ENCODE assay signal across 10 cellular contexts in genomic region chr1:183218039-183218618, GRCh38. TPM values are rescaled to one million over a fixed set of nuclear protein-coding genes. Genes with fewer than 3 reads are reported as not detected.
DNase-seq lines count a peak whose midpoint lies in the region; ATAC-seq and TF ChIP-seq lines count a peak whose summit lies in the region.
"Had no signal": no experiment of that assay in that cellular context is flagged by ENCODE, and none has a peak within 500 bp of the region (broad histone marks: within the 10 kb centered on the region; RNA-seq: fewer than 3 reads in every experiment).

No MANE protein-coding gene starts in this region.

- in situ Hi-C loops in gastrocnemius medialis (cut with MboI; ENCODE audit: low sequenced_read_pairs in 4 of 4): no loop called here

- peaks cover 18 to 24% of the 10 kb centered on the region in 2 donors for H3K4me1 ChIP-seq in gastrocnemius medialis

- intact Hi-C loops in gastrocnemius medialis (cut with DNase I; ENCODE audit: low total_unique reads): no loop called here
- intact Hi-C loops in activated CD4-positive, alpha-beta memory T cell treated with anti-CD3 and anti-CD28 coated beads for 36 hours (cut with micrococcal nuclease): no loop called here

- CTCF ChIA-PET in activated CD4-positive, alpha-beta memory T cell treated with anti-CD3 and anti-CD28 coated beads for 36 hours (lab: Charles Lee): interaction anchor here (1.4 to 2.7 kb wide), 2 partner anchors 10 to 17 kb away, joined by 4 to 6 read pairs; no protein-coding TSS in a partner anchor
- CTCF ChIA-PET in activated CD8-positive, alpha-beta T cell treated with anti-CD3 and anti-CD28 coated beads, Interleukin-2, amount 10 ng/mL, durations not matched to agents 7 days and 5 days (lab: Charles Lee): interaction anchor here (3.9 kb wide), 1 partner anchor 11 kb away, joined by 23 read pairs; no protein-coding TSS in a partner anchor

- peaks cover 29% of the 10 kb centered on the region for H3K9me3 Mint-ChIP-seq in glutamatergic neuron (ENCODE audit: unreplicated experiment)
- H3K9me3 Mint-ChIP-seq in activated CD4-positive, alpha-beta memory T cell treated with anti-CD3 and anti-CD28 coated beads for 36 hours: no peaks in the 10 kb centered on the region
- H3K9me3 Mint-ChIP-seq in activated CD8-positive, alpha-beta T cell treated with anti-CD3 and anti-CD28 coated beads, Interleukin-2, amount 10 ng/mL, durations not matched to agents 7 days and 5 days (ENCODE audit: insufficient read depth): no peaks in the 10 kb centered on the region
- H3K9me3 Mint-ChIP-seq: activated T-helper 2 cell treated with anti-CD3 and anti-CD28 coated beads, Interferon-gamma antibody, Interleukin-2, Interleukin-4, amounts not matched to agents 10 μg/mL and 5 μg/mL and 100 μg/mL, durations not matched to agents 14 hours and 24 hours and 36 hours had no signal

- peak overlapping the region; percentile 67 for H3K4me3 Mint-ChIP-seq in glutamatergic neuron (ENCODE audit: unreplicated experiment)
- no peak overlapping the region for H3K4me3 Mint-ChIP-seq in activated CD4-positive, alpha-beta memory T cell treated with anti-CD3 and anti-CD28 coated beads for 36 hours
- no peak overlapping the region for H3K4me3 Mint-ChIP-seq in activated CD8-positive, alpha-beta T cell treated with anti-CD3 and anti-CD28 coated beads, Interleukin-2, amount 10 ng/mL, durations not matched to agents 7 days and 5 days

- no peak for TF ChIP-seq CTCF in glutamatergic neuron (IDR thresholded peaks at IDR 0.05; ENCODE audit: partially characterized antibody, unreplicated experiment)
- TF ChIP-seq CTCF in gastrocnemius medialis (IDR thresholded peaks at IDR 0.05 in 4 of 5, conservative IDR thresholded peaks at IDR 0.05 in 1 of 5): no peak

- peak overlapping the region; percentile 96 for H3K27ac Mint-ChIP-seq in glutamatergic neuron (ENCODE audit: unreplicated experiment)
- no peak overlapping the region for H3K27ac Mint-ChIP-seq in activated CD4-positive, alpha-beta memory T cell treated with anti-CD3 and anti-CD28 coated beads for 36 hours
- H3K27ac Mint-ChIP-seq in activated CD8-positive, alpha-beta T cell treated with anti-CD3 and anti-CD28 coated beads, Interleukin-2, amount 10 ng/mL, durations not matched to agents 7 days and 5 days: no peak overlapping the region
- H3K27ac Mint-ChIP-seq: activated T-helper 2 cell treated with anti-CD3 and anti-CD28 coated beads, Interferon-gamma antibody, Interleukin-2, Interleukin-4, amounts not matched to agents 10 μg/mL and 5 μg/mL and 100 μg/mL, durations not matched to agents 14 hours and 24 hours and 36 hours had no signal

- H3K36me3 Mint-ChIP-seq in glutamatergic neuron (ENCODE audit: unreplicated experiment): no peaks in the 10 kb centered on the region
- no peaks in the 10 kb centered on the region for H3K36me3 Mint-ChIP-seq in activated CD4-positive, alpha-beta memory T cell treated with anti-CD3 and anti-CD28 coated beads for 36 hours
- H3K36me3 Mint-ChIP-seq in activated CD8-positive, alpha-beta T cell treated with anti-CD3 and anti-CD28 coated beads, Interleukin-2, amount 10 ng/mL, durations not matched to agents 7 days and 5 days (ENCODE audit: low read depth): no peaks in the 10 kb centered on the region

- no peaks in the 10 kb centered on the region for H3K9me3 ChIP-seq in gastrocnemius medialis

- H3K27me3 Mint-ChIP-seq in glutamatergic neuron (ENCODE audit: unreplicated experiment): peaks cover 25% of the 10 kb centered on the region
- peaks cover 2% of the 10 kb centered on the region for H3K27me3 Mint-ChIP-seq in activated CD4-positive, alpha-beta memory T cell treated with anti-CD3 and anti-CD28 coated beads for 36 hours
- peaks cover 6% of the 10 kb centered on the region for H3K27me3 Mint-ChIP-seq in activated CD8-positive, alpha-beta T cell treated with anti-CD3 and anti-CD28 coated beads, Interleukin-2, amount 10 ng/mL, durations not matched to agents 7 days and 5 days (ENCODE audit: low read depth)

- H3K4me1 Mint-ChIP-seq in glutamatergic neuron (ENCODE audit: low read depth, unreplicated experiment): peaks cover 54% of the 10 kb centered on the region
- H3K4me1 Mint-ChIP-seq in activated CD4-positive, alpha-beta memory T cell treated with anti-CD3 and anti-CD28 coated beads for 36 hours (ENCODE audit: low read depth): peaks cover 17% of the 10 kb centered on the region
- H3K4me1 Mint-ChIP-seq in activated CD8-positive, alpha-beta T cell treated with anti-CD3 and anti-CD28 coated beads, Interleukin-2, amount 10 ng/mL, durations not matched to agents 7 days and 5 days (ENCODE audit: low read depth): peaks cover 21% of the 10 kb centered on the region

- no peaks in the 10 kb centered on the region for H3K36me3 ChIP-seq in gastrocnemius medialis

- DNase-seq in DMS79 treated with DMSO at 0.1 percent for 48 hours (lab: John Stamatoyannopoulos, UW): peak; percentile 64
- peak; percentile 39 for DNase-seq in NCI-H345 (lab: John Stamatoyannopoulos, UW)
- peak; percentile 58 for DNase-seq in glutamatergic neuron
- DNase-seq in gastrocnemius medialis: peak; percentile 23 to 61
- no peak for DNase-seq in NCI-H1048 (lab: John Stamatoyannopoulos, UW)
- no peak for DNase-seq in activated CD4-positive, alpha-beta memory T cell treated with anti-CD3 and anti-CD28 coated beads for 36 hours
- no peak for DNase-seq in HPDE6-E6E7 (ENCODE audit: extremely low spot score)
- DNase-seq in activated CD8-positive, alpha-beta T cell treated with anti-CD3 and anti-CD28 coated beads, Interleukin-2, amount 10 ng/mL, durations not matched to agents 7 days and 5 days: no peak
- DNase-seq: stimulated activated naive CD4-positive, alpha-beta T cell treated with Interleukin-2 at 50 U/mL for 16 hours had no signal

- no peaks in the 10 kb centered on the region for H3K27me3 ChIP-seq in gastrocnemius medialis

- peak overlapping the region; percentile 45 to 76 (median 52) for H3K27ac ChIP-seq in gastrocnemius medialis

- no peak for TF ChIP-seq POLR2A in gastrocnemius medialis (IDR thresholded peaks at IDR 0.05)

- POLR2A ChIA-PET in activated CD4-positive, alpha-beta memory T cell treated with anti-CD3 and anti-CD28 coated beads for 36 hours (lab: Charles Lee): no interaction called here
- POLR2A ChIA-PET in activated CD8-positive, alpha-beta T cell treated with anti-CD3 and anti-CD28 coated beads, Interleukin-2, amount 10 ng/mL, durations not matched to agents 7 days and 5 days (lab: Charles Lee): no interaction called here

- no peak overlapping the region for H3K4me3 ChIP-seq in gastrocnemius medialis

- peak; percentile 78 to 84 for ATAC-seq in gastrocnemius medialis
- no peak for ATAC-seq in activated CD8-positive, alpha-beta T cell treated with anti-CD3 and anti-CD28 coated beads, Interleukin-2, amount 10 ng/mL, durations not matched to agents 7 days and 5 days

RNA-seq across cellular contexts. Expression of gene LAMC2, which starts 32.1 kb away (rescaled TPM):
- total RNA-seq in glutamatergic neuron (ENCODE audit: unreplicated experiment): 2.8 TPM
- 1 to 10 TPM in 3 of 4 donors, under 1 TPM in 1; 0.78 to 1.8 (median 1.4) TPM for total RNA-seq in gastrocnemius medialis
- total RNA-seq in activated CD4-positive, alpha-beta memory T cell treated with anti-CD3 and anti-CD28 coated beads for 36 hours: not detected
- not detected for total RNA-seq in activated CD8-positive, alpha-beta T cell treated with anti-CD3 and anti-CD28 coated beads, Interleukin-2, amount 10 ng/mL, durations not matched to agents 7 days and 5 days
- total RNA-seq: activated T-helper 2 cell treated with anti-CD3 and anti-CD28 coated beads, Interferon-gamma antibody, Interleukin-2, Interleukin-4, amounts not matched to agents 10 μg/mL and 5 μg/mL and 100 μg/mL, durations not matched to agents 14 hours and 24 hours and 36 hours had no signal

Comparison
In these comparisons a context has a peak if more than half of its experiments do, and no peak if none do; other contexts are left out.
1. DNase-seq: peak in DMS79 treated with DMSO at 0.1 percent for 48 hours (single experiment), NCI-H345 (single experiment), glutamatergic neuron (single experiment) and gastrocnemius medialis (2 of 2); none in NCI-H1048 (single experiment), activated CD4-positive, alpha-beta memory T cell treated with anti-CD3 and anti-CD28 coated beads for 36 hours (single experiment), HPDE6-E6E7 (single experiment) and activated CD8-positive, alpha-beta T cell treated with anti-CD3 and anti-CD28 coated beads, Interleukin-2, amount 10 ng/mL, durations not matched to agents 7 days and 5 days (single experiment).